Comparison of ENCODE assay signal across 25 cellular contexts in the genomic region with DNA sequence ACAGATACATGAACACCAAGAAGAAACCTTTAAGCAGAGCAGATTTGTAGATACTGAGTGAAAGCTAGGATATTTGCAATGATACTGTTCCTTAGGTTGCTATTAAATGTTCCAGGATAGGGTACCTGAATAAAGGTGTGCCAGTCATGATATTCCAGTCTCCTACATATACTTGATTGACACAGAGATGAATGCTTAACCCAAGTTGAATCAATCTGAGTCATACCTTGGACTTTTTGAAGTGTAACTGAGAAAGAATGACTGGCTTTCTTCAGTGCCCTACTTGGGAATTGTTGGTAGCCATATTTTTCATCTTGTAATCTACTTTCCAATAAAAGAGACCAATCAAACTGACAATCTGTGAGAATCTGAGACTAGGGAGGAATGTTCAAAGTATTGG.
"Had no signal": no experiment of that assay in that cellular context is flagged by ENCODE, and none has a peak within 500 bp of the region (broad histone marks: within the 10 kb centered on the region; RNA-seq: fewer than 3 reads in every experiment).

No MANE protein-coding gene starts in this region.

- H3K36me3 ChIP-seq: ascending aorta, gastrocnemius medialis, heart left ventricle had no signal

- FAIRE-seq: colon had no signal

- H3K4me1 ChIP-seq: ascending aorta, gastrocnemius medialis, heart left ventricle had no signal

- H3K27me3 ChIP-seq: ascending aorta, gastrocnemius medialis, heart left ventricle had no signal

- DNase-seq: activated CD4-positive, alpha-beta memory T cell treated with anti-CD3 and anti-CD28 coated beads for 36 hours; activated CD4-positive, alpha-beta T cell treated with anti-CD3 and anti-CD28 coated beads for 36 hours; activated CD4-positive, CD25-positive, alpha-beta regulatory T cell; activated CD4-positive, CD25-positive, alpha-beta regulatory T cell treated with anti-CD3 and anti-CD28 coated beads, Interleukin-2, amount 50 U/mL, for 72 hours; activated CD8-positive, alpha-beta memory T cell treated with anti-CD3 and anti-CD28 coated beads, Interleukin-2, amount 50 U/mL, for 48 hours; activated CD8-positive, alpha-beta T cell treated with anti-CD3 and anti-CD28 coated beads, Interleukin-2, amount 10 ng/mL, durations not matched to agents 7 days and 5 days; activated gamma-delta T cell; activated naive CD4-positive, alpha-beta T cell; activated naive CD4-positive, alpha-beta T cell treated with anti-CD3 and anti-CD28 coated beads, Interleukin-2, amount 10 ng/mL, durations not matched to agents 7 days and 5 days; activated naive CD8-positive, alpha-beta T cell treated with anti-CD3 and anti-CD28 coated beads, Interleukin-2, amount 10 ng/mL, durations not matched to agents 7 days and 5 days; activated T-cell treated with anti-CD3 and anti-CD28 coated beads for 4 hours; activated T-cell treated with anti-CD3 and anti-CD28 coated beads, Interleukin-2, amount 50 U/mL, for 24 hours; activated T-cell treated with anti-CD3 and anti-CD28 coated beads, Interleukin-2, amount 50 U/mL, for 72 hours; caudate nucleus; cortex of kidney; dermis blood vessel endothelial cell; effector CD4-positive, alpha-beta T cell; effector memory CD8-positive, alpha-beta T cell; foreskin fibroblast; gastrocnemius medialis; glutamatergic neuron; heart left ventricle; T-helper 2 cell had no signal

- H3K9me3 ChIP-seq: ascending aorta, gastrocnemius medialis had no signal

- H3K4me3 ChIP-seq: ascending aorta, gastrocnemius medialis, heart left ventricle had no signal

- H3K27ac ChIP-seq: ascending aorta, gastrocnemius medialis, heart left ventricle had no signal
